In the genomic region with DNA sequence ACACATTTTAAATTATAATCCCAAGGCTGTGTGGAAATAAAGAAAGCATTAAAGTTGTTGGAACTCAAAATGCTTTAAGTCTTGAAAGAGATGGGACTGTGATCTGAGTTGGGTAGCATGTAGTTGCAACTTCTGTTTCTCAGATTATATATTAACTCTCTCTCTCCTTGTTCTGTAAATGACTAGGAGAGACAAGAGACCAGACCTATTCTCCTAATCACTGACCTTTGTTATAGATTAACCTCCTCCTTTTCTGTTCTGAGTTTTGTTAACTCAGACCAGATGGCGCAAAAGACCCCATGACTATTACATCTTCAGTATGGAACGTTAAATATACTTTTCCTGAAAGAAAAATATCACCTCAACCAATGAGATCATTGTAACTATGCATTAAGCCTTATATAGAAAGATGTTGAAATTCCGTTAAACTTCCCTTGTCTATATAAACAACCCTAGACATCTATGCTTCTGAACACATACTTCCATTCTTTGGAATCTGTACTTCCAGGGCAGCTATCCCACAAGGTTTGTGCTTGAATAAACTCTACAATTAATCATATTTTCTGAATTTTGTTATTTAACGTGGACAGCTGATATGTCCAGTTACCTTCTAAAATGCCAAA, we compare ENCODE assay signal across 13 cellular contexts.
DNase-seq lines count a peak whose midpoint lies in the region; ATAC-seq and FAIRE-seq lines count a peak whose summit lies in the region.
"Had no signal": no experiment of that assay in that cellular context is flagged by ENCODE, and none has a peak within 500 bp of the region (broad histone marks: within the 10 kb centered on the region; RNA-seq: fewer than 3 reads in every experiment).

No MANE protein-coding gene starts in this region.

- DNase-seq in Caki2 (ENCODE audit: low read depth), result peak; percentile 96
- peak; percentile 97 for DNase-seq in RCC 7860 (ENCODE audit: low spot score)
- DNase-seq in activated CD4-positive, alpha-beta T cell treated with anti-CD3 and anti-CD28 coated beads for 1 hour, result no peak
- no peak for DNase-seq in activated T-cell treated with anti-CD3 and anti-CD28 coated beads, Interleukin-2, amount 50 U/mL, for 1 hour
- no peak for DNase-seq in NCI-H2196 (lab: John Stamatoyannopoulos, UW; ENCODE audit: unreplicated experiment)
- DNase-seq in head of caudate nucleus, result no peak
- DNase-seq: activated CD4-positive, alpha-beta T cell treated with anti-CD3 and anti-CD28 coated beads, Interleukin-2, amount 10 ng/mL, durations not matched to agents 24 days and 14 days; activated naive CD4-positive, alpha-beta T cell treated with anti-CD3 and anti-CD28 coated beads, Interleukin-2, amount 50 U/mL, for 16 hours; heart right ventricle; NCI-H524 had no signal

- in situ Hi-C loops in Caki2 (cut with HindIII; ENCODE audit: low pct_unique_long_range_greater_than_20kb, low sequenced_read_pairs), result no loop called here

- peak; percentile 99 for FAIRE-seq in RCC 7860 (lab: Jason Lieb, UNC)

- intact Hi-C loops in head of caudate nucleus (cut with DNase I), result no loop called here

- peak; percentile 97 for ATAC-seq in GM19452 (IDR thresholded peaks at IDR 0.05; ENCODE audit: unreplicated experiment)
- ATAC-seq in HG02970 (IDR thresholded peaks at IDR 0.05; ENCODE audit: low FRiP score, unreplicated experiment), result peak; percentile 95
- ATAC-seq: HCT116, heart right ventricle had no signal

Comparison
In these comparisons a context has a peak if more than half of its experiments do, and no peak if none do; other contexts are left out.
1. DNase-seq: peak in Caki2 (single experiment) and RCC 7860 (single experiment); none in activated CD4-positive, alpha-beta T cell treated with anti-CD3 and anti-CD28 coated beads for 1 hour (single experiment), activated T-cell treated with anti-CD3 and anti-CD28 coated beads, Interleukin-2, amount 50 U/mL, for 1 hour (single experiment), NCI-H2196 (single experiment) and head of caudate nucleus (0 of 42).